8 cellular contexts compared by ENCODE assay signal in genomic region chr17:40290629-40291296, GRCh38. TPM values are rescaled to one million over a fixed set of nuclear protein-coding genes. Genes with fewer than 3 reads are reported as not detected.
DNase-seq lines count a peak whose midpoint lies in the region; ATAC-seq, FAIRE-seq and TF ChIP-seq lines count a peak whose summit lies in the region.

No MANE protein-coding gene starts in this region.

- no peaks in the 10 kb centered on the region for H3K27me3 Mint-ChIP-seq in activated naive CD8-positive, alpha-beta T cell treated with anti-CD3 and anti-CD28 coated beads, Interleukin-2, amount 10 ng/mL, durations not matched to agents 7 days and 5 days
- H3K27me3 Mint-ChIP-seq in glutamatergic neuron (ENCODE audit: unreplicated experiment), result peaks cover 7% of the 10 kb centered on the region

- no peaks in the 10 kb centered on the region for H3K27me3 ChIP-seq in thyroid gland

- peak overlapping the region; percentile 2 for H3K27ac Mint-ChIP-seq in activated naive CD8-positive, alpha-beta T cell treated with anti-CD3 and anti-CD28 coated beads, Interleukin-2, amount 10 ng/mL, durations not matched to agents 7 days and 5 days
- H3K27ac Mint-ChIP-seq in stimulated activated effector memory CD8-positive, alpha-beta T cell treated with anti-CD3 and anti-CD28 coated beads, Interleukin-12 subunit alpha, Interleukin-12 subunit beta, amount 100 ng/mL, for 72 hours, result no peak overlapping the region
- H3K27ac Mint-ChIP-seq in glutamatergic neuron (ENCODE audit: unreplicated experiment), result no peak overlapping the region

- no peaks in the 10 kb centered on the region for H3K9me3 Mint-ChIP-seq in activated naive CD8-positive, alpha-beta T cell treated with anti-CD3 and anti-CD28 coated beads, Interleukin-2, amount 10 ng/mL, durations not matched to agents 7 days and 5 days
- H3K9me3 Mint-ChIP-seq in stimulated activated effector memory CD8-positive, alpha-beta T cell treated with anti-CD3 and anti-CD28 coated beads, Interleukin-12 subunit alpha, Interleukin-12 subunit beta, amount 100 ng/mL, for 72 hours, result no peaks in the 10 kb centered on the region
- no peaks in the 10 kb centered on the region for H3K9me3 Mint-ChIP-seq in glutamatergic neuron (ENCODE audit: unreplicated experiment)

- peaks cover 31% of the 10 kb centered on the region for H3K4me1 Mint-ChIP-seq in activated naive CD8-positive, alpha-beta T cell treated with anti-CD3 and anti-CD28 coated beads, Interleukin-2, amount 10 ng/mL, durations not matched to agents 7 days and 5 days
- H3K4me1 Mint-ChIP-seq in stimulated activated effector memory CD8-positive, alpha-beta T cell treated with anti-CD3 and anti-CD28 coated beads, Interleukin-12 subunit alpha, Interleukin-12 subunit beta, amount 100 ng/mL, for 72 hours, result peaks cover 38% of the 10 kb centered on the region
- H3K4me1 Mint-ChIP-seq in glutamatergic neuron (ENCODE audit: low read depth, unreplicated experiment), result peaks cover 6% of the 10 kb centered on the region

- peak; percentile 69 for FAIRE-seq in islet of Langerhans (lab: Jason Lieb, UNC)

- H3K36me3 ChIP-seq in thyroid gland, result no peaks in the 10 kb centered on the region

- no peaks in the 10 kb centered on the region for H3K9me3 ChIP-seq in thyroid gland

- intact Hi-C loops in thyroid gland (cut with DNase I), result loop anchor here (5.0 kb wide), 1 partner anchor 88 kb away; no protein-coding TSS in a partner anchor

- H3K4me3 Mint-ChIP-seq in activated naive CD8-positive, alpha-beta T cell treated with anti-CD3 and anti-CD28 coated beads, Interleukin-2, amount 10 ng/mL, durations not matched to agents 7 days and 5 days, result no peak overlapping the region
- no peak overlapping the region for H3K4me3 Mint-ChIP-seq in stimulated activated effector memory CD8-positive, alpha-beta T cell treated with anti-CD3 and anti-CD28 coated beads, Interleukin-12 subunit alpha, Interleukin-12 subunit beta, amount 100 ng/mL, for 72 hours
- H3K4me3 Mint-ChIP-seq in glutamatergic neuron (ENCODE audit: unreplicated experiment), result no peak overlapping the region

- peaks cover 30% of the 10 kb centered on the region for H3K36me3 Mint-ChIP-seq in activated naive CD8-positive, alpha-beta T cell treated with anti-CD3 and anti-CD28 coated beads, Interleukin-2, amount 10 ng/mL, durations not matched to agents 7 days and 5 days
- H3K36me3 Mint-ChIP-seq in stimulated activated effector memory CD8-positive, alpha-beta T cell treated with anti-CD3 and anti-CD28 coated beads, Interleukin-12 subunit alpha, Interleukin-12 subunit beta, amount 100 ng/mL, for 72 hours, result peaks cover 89% of the 10 kb centered on the region
- H3K36me3 Mint-ChIP-seq in glutamatergic neuron (ENCODE audit: unreplicated experiment), result no peaks in the 10 kb centered on the region

- DNase-seq in AG10803 (ENCODE audit: low read depth), result peak; percentile 95
- peak; percentile 84 for DNase-seq in GM04504 (ENCODE audit: low read depth)
- peak; percentile 25 to 65 for DNase-seq in NCI-H524 (lab: John Stamatoyannopoulos, UW)
- no peak for DNase-seq in activated naive CD8-positive, alpha-beta T cell treated with anti-CD3 and anti-CD28 coated beads, Interleukin-2, amount 10 ng/mL, durations not matched to agents 7 days and 5 days
- peak; percentile 45 to 61 for DNase-seq in thyroid gland
- no peak for DNase-seq in stimulated activated effector memory CD8-positive, alpha-beta T cell treated with anti-CD3 and anti-CD28 coated beads, Interleukin-12 subunit alpha, Interleukin-12 subunit beta, amount 100 ng/mL, for 72 hours (ENCODE audit: low spot score in 2 of 2)
- DNase-seq in glutamatergic neuron, result no peak

- ATAC-seq in activated naive CD8-positive, alpha-beta T cell treated with anti-CD3 and anti-CD28 coated beads, Interleukin-2, amount 10 ng/mL, durations not matched to agents 7 days and 5 days (ENCODE audit: low read depth), result no peak
- no peak for ATAC-seq in stimulated activated effector memory CD8-positive, alpha-beta T cell treated with anti-CD3 and anti-CD28 coated beads, Interleukin-12 subunit alpha, Interleukin-12 subunit beta, amount 100 ng/mL, for 72 hours

- no peak for TF ChIP-seq POLR2A in thyroid gland (IDR thresholded peaks at IDR 0.05)

- no peak overlapping the region for H3K27ac ChIP-seq in thyroid gland

- POLR2A ChIA-PET in activated naive CD8-positive, alpha-beta T cell treated with anti-CD3 and anti-CD28 coated beads, Interleukin-2, amount 10 ng/mL, durations not matched to agents 7 days and 5 days (lab: Charles Lee), result interaction anchor here (1.0 kb wide), 1 partner anchor 72 kb away, joined by 5 read pairs; no protein-coding TSS in a partner anchor

- peak; percentile 79 for TF ChIP-seq CTCF in AG10803 (conservative IDR thresholded peaks at IDR 0.05; ENCODE audit: low read length)
- TF ChIP-seq CTCF in thyroid gland (IDR thresholded peaks at IDR 0.05), result peak in 5 of 6 experiments; percentile 26 to 77 (median 71)
- no peak for TF ChIP-seq CTCF in glutamatergic neuron (IDR thresholded peaks at IDR 0.05; ENCODE audit: partially characterized antibody, unreplicated experiment)

- H3K4me1 ChIP-seq in thyroid gland, result peaks cover 5 to 7% of the 10 kb centered on the region in 2 donors

- 60 to 61% methylated on average over 4 of the region's 4 CpGs for WGBS in thyroid gland, 2 donors

- H3K4me3 ChIP-seq in AG10803 (ENCODE audit: low read length), result no peak overlapping the region
- no peak overlapping the region for H3K4me3 ChIP-seq in thyroid gland (replicated peaks in 1 of 3)

RNA-seq across cellular contexts. Expression of gene CDC6, which starts 3.1 kb away (rescaled TPM):
- total RNA-seq in activated naive CD8-positive, alpha-beta T cell treated with anti-CD3 and anti-CD28 coated beads, Interleukin-2, amount 10 ng/mL, durations not matched to agents 7 days and 5 days, result 10 to 100 TPM; 67.9 to 75.2 TPM
- total RNA-seq in thyroid gland (1 to 10 TPM in 1 of 4 donors, under 1 TPM in 3; 0.63 to 5.2 (median 0.79) TPM), glutamatergic neuron (ENCODE audit: unreplicated experiment) (4.7 TPM)

RNA-seq across cellular contexts. Expression of gene RARA, which starts 18.2 kb away (rescaled TPM):
- 10 to 100 TPM; 51.7 to 53.6 TPM for total RNA-seq in activated naive CD8-positive, alpha-beta T cell treated with anti-CD3 and anti-CD28 coated beads, Interleukin-2, amount 10 ng/mL, durations not matched to agents 7 days and 5 days
- 10 to 100 TPM; 20.0 to 60.9 (median 35.2) TPM for total RNA-seq in thyroid gland
- total RNA-seq in glutamatergic neuron (ENCODE audit: unreplicated experiment), result 26.2 TPM

Comparison
In these comparisons a context has a peak if more than half of its experiments do, and no peak if none do; other contexts are left out.
1. DNase-seq: peak in AG10803 (single experiment), GM04504 (single experiment), NCI-H524 (2 of 2) and thyroid gland (2 of 2); none in activated naive CD8-positive, alpha-beta T cell treated with anti-CD3 and anti-CD28 coated beads, Interleukin-2, amount 10 ng/mL, durations not matched to agents 7 days and 5 days (single experiment), stimulated activated effector memory CD8-positive, alpha-beta T cell treated with anti-CD3 and anti-CD28 coated beads, Interleukin-12 subunit alpha, Interleukin-12 subunit beta, amount 100 ng/mL, for 72 hours (0 of 2) and glutamatergic neuron (single experiment).
2. RNA of gene CDC6, which starts 3.1 kb away (total RNA-seq): 67.9 to 75.2 TPM in activated naive CD8-positive, alpha-beta T cell treated with anti-CD3 and anti-CD28 coated beads, Interleukin-2, amount 10 ng/mL, durations not matched to agents 7 days and 5 days; 4.7 TPM in glutamatergic neuron (single experiment) and 0.63 to 5.2 TPM in thyroid gland; every median in the first group is over 10 times any median in the second.